In the genomic region with DNA sequence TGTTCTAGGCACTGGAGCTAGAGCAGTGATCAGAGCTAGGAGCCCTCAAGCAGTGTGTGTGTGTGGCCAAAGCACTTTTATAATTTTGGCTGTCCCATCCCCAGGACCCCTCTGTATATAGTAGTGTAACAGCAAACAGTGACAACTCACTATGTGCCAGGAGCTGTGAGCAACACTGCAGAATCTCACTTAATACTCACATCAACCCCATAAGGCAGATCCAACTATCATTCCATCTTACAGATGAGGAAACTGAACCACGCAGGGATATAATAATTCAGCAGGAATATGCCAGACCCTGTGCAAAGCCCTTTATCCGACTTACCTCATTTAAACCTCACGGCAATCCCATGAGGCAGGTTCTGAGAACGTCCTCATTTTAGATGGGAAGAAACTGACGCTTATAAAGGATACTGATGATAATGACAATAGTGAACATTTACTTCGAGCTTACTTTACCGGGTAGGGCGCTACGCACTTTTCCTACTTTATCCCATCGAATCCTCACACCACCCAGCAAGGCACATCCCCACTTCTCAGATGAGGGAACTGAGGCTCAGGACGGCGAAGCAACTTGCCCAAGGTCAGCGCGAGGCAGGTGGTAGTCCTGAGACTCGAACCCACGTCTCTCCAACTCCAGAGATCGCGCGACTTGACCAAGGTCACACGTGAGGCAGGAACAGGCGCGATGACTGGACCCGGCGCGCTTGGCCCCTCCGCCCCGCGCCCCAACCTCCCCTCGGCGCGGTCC, we compare ENCODE assay signal across 8 cellular contexts. TPM values are rescaled to one million over a fixed set of nuclear protein-coding genes. Genes with fewer than 3 reads are reported as not detected.
A peak's percentile ranks its signal among the peaks of the same experiment; 100 is the strongest.
DNase-seq lines count a peak whose midpoint lies in the region; ATAC-seq, FAIRE-seq and TF ChIP-seq lines count a peak whose summit lies in the region.

No MANE protein-coding gene starts in this region.

- TF ChIP-seq CTCF in WERI-Rb-1 (IDR thresholded peaks at IDR 0.05; ENCODE audit: low read depth, low read length): no peak
- no peak for TF ChIP-seq CTCF in fibroblast of mammary gland (conservative IDR thresholded peaks at IDR 0.05; ENCODE audit: control insufficient read depth, insufficient read depth, low read depth, low read length)
- TF ChIP-seq CTCF in pancreas (IDR thresholded peaks at IDR 0.05): no peak

- no peaks in the 10 kb centered on the region for H3K9me3 Mint-ChIP-seq in activated CD4-positive, alpha-beta T cell treated with anti-CD3 and anti-CD28 coated beads, Interleukin-2, amount 10 ng/mL, durations not matched to agents 7 days and 5 days

- H3K27ac ChIP-seq in WERI-Rb-1 (peak overlapping the region; percentile 46), pancreas (peak overlapping the region in 3 of 4 donors; percentile 83 to 90 (median 89))

- WGBS in pancreas, 2 donors: 18 to 20% methylated on average over 31 of the region's 31 CpGs

- H3K36me3 Mint-ChIP-seq in activated CD4-positive, alpha-beta T cell treated with anti-CD3 and anti-CD28 coated beads, Interleukin-2, amount 10 ng/mL, durations not matched to agents 7 days and 5 days (ENCODE audit: low read depth): peaks cover 43% of the 10 kb centered on the region

- H3K4me1 Mint-ChIP-seq in activated CD4-positive, alpha-beta T cell treated with anti-CD3 and anti-CD28 coated beads, Interleukin-2, amount 10 ng/mL, durations not matched to agents 7 days and 5 days: peaks cover 77% of the 10 kb centered on the region

- ATAC-seq in pancreas: no peak

- H3K36me3 ChIP-seq in WERI-Rb-1 (peaks cover 29% of the 10 kb centered on the region), pancreas (no peaks in the 10 kb centered on the region)

- peaks cover 0 to 23% (median 15%) of the 10 kb centered on the region in 3 donors for H3K4me1 ChIP-seq in pancreas

- peak; percentile 46 for DNase-seq in activated CD4-positive, alpha-beta T cell treated with anti-CD3 and anti-CD28 coated beads, Interleukin-2, amount 10 ng/mL, durations not matched to agents 7 days and 5 days
- no peak for DNase-seq in activated CD4-positive, alpha-beta T cell treated with anti-CD3 and anti-CD28 coated beads for 4 hours
- DNase-seq in HUDEP-2 (lab: John Stamatoyannopoulos, UW; ENCODE audit: unreplicated experiment in 76 of 76) (peak in 44 of 76 experiments; percentile 3 to 53 (median 24)), WERI-Rb-1 (peak; percentile 46), fibroblast of mammary gland (ENCODE audit: low read depth) (peak; percentile 46), pancreas (peak in 4 of 6 donors; percentile 27 to 52 (median 42)), superior temporal gyrus (ENCODE audit: extremely low spot score) (no peak), D341Med (ENCODE audit: low spot score) (no peak)

- H3K9me3 ChIP-seq in WERI-Rb-1 (ENCODE audit: severe bottlenecking) (no peaks in the 10 kb centered on the region), pancreas (no peaks in the 10 kb centered on the region)

- H3K27me3 Mint-ChIP-seq in activated CD4-positive, alpha-beta T cell treated with anti-CD3 and anti-CD28 coated beads, Interleukin-2, amount 10 ng/mL, durations not matched to agents 7 days and 5 days: no peaks in the 10 kb centered on the region

- H3K4me3 ChIP-seq in WERI-Rb-1 (ENCODE audit: low read depth, low read length) (peak overlapping the region; percentile 57), fibroblast of mammary gland (ENCODE audit: control insufficient read depth, low read depth, low read length) (peak overlapping the region; percentile 76), pancreas (peak overlapping the region; percentile 46 to 92 (median 84))

- peak overlapping the region; percentile 89 for H3K27ac Mint-ChIP-seq in activated CD4-positive, alpha-beta T cell treated with anti-CD3 and anti-CD28 coated beads, Interleukin-2, amount 10 ng/mL, durations not matched to agents 7 days and 5 days

- no peak for FAIRE-seq in pancreas (lab: Jason Lieb, UNC)

- peak overlapping the region; percentile 90 for H3K4me3 Mint-ChIP-seq in activated CD4-positive, alpha-beta T cell treated with anti-CD3 and anti-CD28 coated beads, Interleukin-2, amount 10 ng/mL, durations not matched to agents 7 days and 5 days

- POLR2A ChIA-PET in activated CD4-positive, alpha-beta T cell treated with anti-CD3 and anti-CD28 coated beads, Interleukin-2, amount 10 ng/mL, durations not matched to agents 7 days and 5 days (lab: Charles Lee): interaction anchor here (1.0 to 1.8 kb wide), 2 partner anchors 81 to 86 kb away, joined by 5 to 6 read pairs; partner anchors contain the start of gene RPLP0

- CTCF ChIA-PET in activated CD4-positive, alpha-beta T cell treated with anti-CD3 and anti-CD28 coated beads, Interleukin-2, amount 10 ng/mL, durations not matched to agents 7 days and 5 days (lab: Charles Lee): interaction anchor here (1.0 to 4.3 kb wide), 6 partner anchors 10 to 149 kb away, joined by 3 to 20 read pairs (median 5); partner anchors contain the start of genes BICDL1, PXN and RPLP0

- H3K27me3 ChIP-seq in WERI-Rb-1 (ENCODE audit: insufficient read depth, low read depth, severe bottlenecking) (no peaks in the 10 kb centered on the region), pancreas (no peaks in the 10 kb centered on the region)

- intact Hi-C loops in pancreas (cut with DNase I): no loop called here

RNA-seq across cellular contexts. Expression of gene RAB35, which starts 0.7 kb away (rescaled TPM):
- 10 to 100 TPM; 76.5 TPM for total RNA-seq in activated CD4-positive, alpha-beta T cell treated with anti-CD3 and anti-CD28 coated beads, Interleukin-2, amount 10 ng/mL, durations not matched to agents 7 days and 5 days
- total RNA-seq in pancreas: 10 to 100 TPM; 10.7 to 23.0 (median 15.0) TPM
- polyA plus RNA-seq in pancreas: 10 to 100 TPM; 13.6 to 13.9 TPM

Comparison
In these comparisons a context has a peak if more than half of its experiments do, and no peak if none do; other contexts are left out.
1. DNase-seq: peak in activated CD4-positive, alpha-beta T cell treated with anti-CD3 and anti-CD28 coated beads, Interleukin-2, amount 10 ng/mL, durations not matched to agents 7 days and 5 days (single experiment), HUDEP-2 (44 of 76), WERI-Rb-1 (single experiment), fibroblast of mammary gland (single experiment) and pancreas (4 of 6); none in activated CD4-positive, alpha-beta T cell treated with anti-CD3 and anti-CD28 coated beads for 4 hours (0 of 2), superior temporal gyrus (single experiment) and D341Med (single experiment).
2. Peak in every context shown above with its lines, with median percentiles within 50 percentile points of each other: H3K4me3 ChIP-seq.